Comparison of ENCODE assay signal across 19 cellular contexts in genomic region chr15:28075482-28076029, GRCh38. TPM values are rescaled to one million over a fixed set of nuclear protein-coding genes. Genes with fewer than 3 reads are reported as not detected.
A peak's percentile ranks its signal among the peaks of the same experiment; 100 is the strongest.
DNase-seq lines count a peak whose midpoint lies in the region; ATAC-seq and TF ChIP-seq lines count a peak whose summit lies in the region.
"Had no signal": no experiment of that assay in that cellular context is flagged by ENCODE, and none has a peak within 500 bp of the region (broad histone marks: within the 10 kb centered on the region; RNA-seq: fewer than 3 reads in every experiment).

No MANE protein-coding gene starts in this region.

- DNase-seq in DMS79 (lab: John Stamatoyannopoulos, UW) (peak; percentile 36), NCI-H1092 (lab: John Stamatoyannopoulos, UW) (peak; percentile 27), NCI-H446 treated with DMSO at 0.1 percent for 48 hours (lab: John Stamatoyannopoulos, UW) (peak; percentile 60), mucosa of descending colon (no peak), kidney glomerular epithelial cell (lab: John Stamatoyannopoulos, UW) (no peak), Kasumi-1 (lab: John Stamatoyannopoulos, UW) (no peak), neural progenitor cell (ENCODE audit: low spot score) (no peak)
- DNase-seq: AML-193, GDM1, HFFc6, KBM-7, MV-4-11, NCI-H1436 treated with DMSO at 0.1 percent for 48 hours, NCI-H510A, SJCRH30, T-helper 17 cell had no signal

- no peaks in the 10 kb centered on the region for H3K36me3 Mint-ChIP-seq in neural progenitor cell

- H3F3A ChIP-seq in neural progenitor cell (ENCODE audit: low read depth), result no peaks in the 10 kb centered on the region

- H2AFZ ChIP-seq in neural progenitor cell (replicated peaks), result no peak overlapping the region

- H4K20me1 ChIP-seq in neural progenitor cell (ENCODE audit: low read depth), result no peaks in the 10 kb centered on the region

- no peak overlapping the region for H3K4me3 ChIP-seq in mucosa of descending colon
- H3K4me3 ChIP-seq in neural progenitor cell, result no peak overlapping the region
- H3K4me3 ChIP-seq: SJCRH30 had no signal

- no peak overlapping the region for H3K4me2 ChIP-seq in neural progenitor cell

- H3K79me2 ChIP-seq in neural progenitor cell (ENCODE audit: low read depth), result no peaks in the 10 kb centered on the region

- intact Hi-C loops in mucosa of descending colon (cut with DNase I, micrococcal nuclease), result no loop called here

- no peak overlapping the region for H3K9ac ChIP-seq in neural progenitor cell

- peaks cover 12% of the 10 kb centered on the region for H3K9me3 Mint-ChIP-seq in neural progenitor cell
- H3K9me3 Mint-ChIP-seq: HFFc6 had no signal

- H3K27me3 ChIP-seq in neural progenitor cell, result no peaks in the 10 kb centered on the region
- H3K27me3 ChIP-seq: SJCRH30 had no signal

- H3K4me1 Mint-ChIP-seq in neural progenitor cell, result peaks cover 5% of the 10 kb centered on the region

- H3K4me3 Mint-ChIP-seq in neural progenitor cell, result no peak overlapping the region
- H3K4me3 Mint-ChIP-seq: HFFc6, T-helper 17 cell had no signal

- H3K27ac ChIP-seq in neural progenitor cell, result no peak overlapping the region
- H3K27ac ChIP-seq: C4-2B, SJCRH30 had no signal

- no peak overlapping the region for H3K27ac Mint-ChIP-seq in neural progenitor cell
- H3K27ac Mint-ChIP-seq: HFFc6, T-helper 17 cell had no signal

- H3K27me3 Mint-ChIP-seq in neural progenitor cell (ENCODE audit: insufficient read depth, low read depth), result peaks cover 5% of the 10 kb centered on the region

- H3K4me1 ChIP-seq in mucosa of descending colon (ENCODE audit: low read depth) (no peaks in the 10 kb centered on the region), neural progenitor cell (peaks cover 6% of the 10 kb centered on the region)
- H3K4me1 ChIP-seq: SJCRH30 had no signal

- TF ChIP-seq CTCF in mucosa of descending colon (IDR thresholded peaks at IDR 0.05), result no peak
- no peak for TF ChIP-seq CTCF in neural progenitor cell (IDR thresholded peaks at IDR 0.05)

- ATAC-seq in mucosa of descending colon, result peak; percentile 51
- ATAC-seq: HepG2, T-helper 17 cell had no signal

- H3K9me3 ChIP-seq in mucosa of descending colon (no peaks in the 10 kb centered on the region), neural progenitor cell (ENCODE audit: low read depth) (peaks cover 4% of the 10 kb centered on the region)
- H3K9me3 ChIP-seq: SJCRH30 had no signal

- H3K36me3 ChIP-seq in mucosa of descending colon (ENCODE audit: low read depth), result no peaks in the 10 kb centered on the region
- no peaks in the 10 kb centered on the region for H3K36me3 ChIP-seq in neural progenitor cell
- H3K36me3 ChIP-seq: SJCRH30 had no signal

RNA-seq across cellular contexts. Expression of gene OCA2, which starts 23.6 kb away (rescaled TPM):
- total RNA-seq in mucosa of descending colon (under 1 TPM in 2 of 3 donors, not detected in 1; 0.22 to 0.32 TPM), neural progenitor cell (ENCODE audit: low replicate concordance) (0.65 and 1.0 TPM in 2 replicates)
- total RNA-seq: Daoy, HFFc6, SJCRH30, T-helper 17 cell had no signal

Comparison
In these comparisons a context has a peak if more than half of its experiments do, and no peak if none do; other contexts are left out.
1. DNase-seq: peak in DMS79 (single experiment), NCI-H1092 (single experiment) and NCI-H446 treated with DMSO at 0.1 percent for 48 hours (single experiment); none in mucosa of descending colon (0 of 3), kidney glomerular epithelial cell (single experiment), Kasumi-1 (0 of 2) and neural progenitor cell (single experiment).